8 cellular contexts compared by ENCODE assay signal in genomic region chr4:6673191-6673659, GRCh38. TPM values are rescaled to one million over a fixed set of nuclear protein-coding genes. Genes with fewer than 3 reads are reported as not detected.
DNase-seq lines count a peak whose midpoint lies in the region; ATAC-seq and TF ChIP-seq lines count a peak whose summit lies in the region.
"Not testable (repeated sequence)": the region's sequence is repeated elsewhere in the genome, so short reads cannot be mapped to it uniquely, and the experiment has no call there.

No MANE protein-coding gene starts in this region.

- POLR2A ChIA-PET in CD8-positive, alpha-beta T cell (lab: Charles Lee) = interaction anchor here (0.8 to 6.4 kb wide), 14 partner anchors 10 to 394 kb away, joined by 3 to 155 read pairs (median 16); partner anchors contain the start of genes BLOC1S4, GRPEL1, KIAA0232 and MAN2B2

- peaks cover 42% of the 10 kb centered on the region for H3K4me1 Mint-ChIP-seq in CD8-positive, alpha-beta T cell (ENCODE audit: low read depth)
- H3K4me1 Mint-ChIP-seq in activated T-helper 2 cell treated with anti-CD3 and anti-CD28 coated beads, Interferon-gamma antibody, Interleukin-2, Interleukin-4, amounts not matched to agents 10 μg/mL and 5 μg/mL and 100 μg/mL, durations not matched to agents 14 hours and 24 hours and 36 hours (ENCODE audit: low read depth) = peaks cover 37% of the 10 kb centered on the region
- peaks cover 52% of the 10 kb centered on the region for H3K4me1 Mint-ChIP-seq in stimulated activated naive CD8-positive, alpha-beta T cell treated with anti-CD3 and anti-CD28 coated beads, Interleukin-15, amount 100 ng/mL, for 72 hours

- CTCF ChIA-PET in CD8-positive, alpha-beta T cell (lab: Charles Lee) = interaction anchor here (0.6 to 5.8 kb wide), 13 partner anchors 9 to 398 kb away, joined by 3 to 114 read pairs (median 15); partner anchors contain the start of genes BLOC1S4, MRFAP1, MRFAP1L1 and S100P

- intact Hi-C loops in CD8-positive, alpha-beta T cell (cut with DNase I, micrococcal nuclease) = not testable (repeated sequence)
- intact Hi-C loops in activated T-helper 2 cell treated with anti-CD3 and anti-CD28 coated beads, Interferon-gamma antibody, Interleukin-2, Interleukin-4, amounts not matched to agents 10 μg/mL and 5 μg/mL and 100 μg/mL, durations not matched to agents 14 hours and 24 hours and 36 hours (cut with micrococcal nuclease) = loop anchor here (10.0 kb wide), 1 partner anchor 98 kb away; the partner anchor contains the start of gene MAN2B2

- peak in 4 of 7 experiments; percentile 27 to 56 (median 46) for DNase-seq in CD8-positive, alpha-beta T cell
- DNase-seq in LNCaP clone FGC (ENCODE audit: low read depth); SK-N-MC (ENCODE audit: low read depth, low spot score): not testable (repeated sequence)
- DNase-seq in activated T-helper 2 cell treated with anti-CD3 and anti-CD28 coated beads, Interferon-gamma antibody, Interleukin-2, Interleukin-4, amounts not matched to agents 10 μg/mL and 5 μg/mL and 100 μg/mL, durations not matched to agents 14 hours and 24 hours and 36 hours (ENCODE audit: low spot score) = peak; percentile 55
- peak; percentile 34 to 36 (median 35) for DNase-seq in effector memory CD4-positive, alpha-beta T cell
- peak; percentile 77 to 82 for DNase-seq in stimulated activated naive CD8-positive, alpha-beta T cell treated with anti-CD3 and anti-CD28 coated beads, Interleukin-15, amount 100 ng/mL, for 72 hours

- H3K9me3 Mint-ChIP-seq in CD8-positive, alpha-beta T cell; activated T-helper 2 cell treated with anti-CD3 and anti-CD28 coated beads, Interferon-gamma antibody, Interleukin-2, Interleukin-4, amounts not matched to agents 10 μg/mL and 5 μg/mL and 100 μg/mL, durations not matched to agents 14 hours and 24 hours and 36 hours; stimulated activated naive CD8-positive, alpha-beta T cell treated with anti-CD3 and anti-CD28 coated beads, Interleukin-15, amount 100 ng/mL, for 72 hours: not testable (repeated sequence)

- TF ChIP-seq CTCF in CD8-positive, alpha-beta T cell (IDR thresholded peaks at IDR 0.05); LNCaP clone FGC (IDR thresholded peaks at IDR 0.05; ENCODE audit: control insufficient read depth, extremely low read depth, insufficient read depth); neutrophil (IDR thresholded peaks at IDR 0.05): not testable (repeated sequence)

- ATAC-seq in CD8-positive, alpha-beta T cell = peak; percentile 3
- ATAC-seq in stimulated activated naive CD8-positive, alpha-beta T cell treated with anti-CD3 and anti-CD28 coated beads, Interleukin-15, amount 100 ng/mL, for 72 hours = peak; percentile 49

- peak overlapping the region; percentile 51 for H3K9ac ChIP-seq in SK-N-MC (ENCODE audit: insufficient read length)
- peak overlapping the region; percentile 75; the same call in 1 of the 2 replicates for H3K9ac ChIP-seq in iPS-20b (ENCODE audit: low read depth, low read length)

- H3K4me3 ChIP-seq in CD8-positive, alpha-beta T cell (ENCODE audit: low read depth, low read length) = peak overlapping the region; percentile 92
- H3K4me3 ChIP-seq in LNCaP clone FGC (ENCODE audit: low read depth, low read length) = peak overlapping the region; percentile 70
- peak overlapping the region; percentile 81 for H3K4me3 ChIP-seq in SK-N-MC
- peak overlapping the region; percentile 65 for H3K4me3 ChIP-seq in effector memory CD4-positive, alpha-beta T cell (ENCODE audit: insufficient read depth, low read depth, low read length, poor library complexity, severe bottlenecking)
- peak overlapping the region; percentile 75 for H3K4me3 ChIP-seq in iPS-20b (ENCODE audit: low read length)
- peak overlapping the region; percentile 86 to 89 for H3K4me3 ChIP-seq in neutrophil (ENCODE audit: low read depth in 1 of 2, low read length in 1 of 2)

- peak overlapping the region; percentile 99 for H3K4me3 Mint-ChIP-seq in CD8-positive, alpha-beta T cell
- H3K4me3 Mint-ChIP-seq in activated T-helper 2 cell treated with anti-CD3 and anti-CD28 coated beads, Interferon-gamma antibody, Interleukin-2, Interleukin-4, amounts not matched to agents 10 μg/mL and 5 μg/mL and 100 μg/mL, durations not matched to agents 14 hours and 24 hours and 36 hours (ENCODE audit: low read depth) = peak overlapping the region; percentile 92
- H3K4me3 Mint-ChIP-seq in stimulated activated naive CD8-positive, alpha-beta T cell treated with anti-CD3 and anti-CD28 coated beads, Interleukin-15, amount 100 ng/mL, for 72 hours = peak overlapping the region; percentile 76 to 85

- H3K27ac Mint-ChIP-seq in CD8-positive, alpha-beta T cell = peak overlapping the region; percentile 99
- H3K27ac Mint-ChIP-seq in activated T-helper 2 cell treated with anti-CD3 and anti-CD28 coated beads, Interferon-gamma antibody, Interleukin-2, Interleukin-4, amounts not matched to agents 10 μg/mL and 5 μg/mL and 100 μg/mL, durations not matched to agents 14 hours and 24 hours and 36 hours = peak overlapping the region; percentile 95
- peak overlapping the region; percentile 97 to 99 for H3K27ac Mint-ChIP-seq in stimulated activated naive CD8-positive, alpha-beta T cell treated with anti-CD3 and anti-CD28 coated beads, Interleukin-15, amount 100 ng/mL, for 72 hours

- H3K27ac ChIP-seq in CD8-positive, alpha-beta T cell (ENCODE audit: low read depth, low read length) = peak overlapping the region; percentile 78
- H3K27ac ChIP-seq in SK-N-MC (peak overlapping the region; percentile 74), neutrophil (peak overlapping the region; percentile 85)
- peak overlapping the region; percentile 61 for H3K27ac ChIP-seq in effector memory CD4-positive, alpha-beta T cell (ENCODE audit: insufficient read depth, low read length, poor library complexity, severe bottlenecking)
- H3K27ac ChIP-seq in iPS-20b (ENCODE audit: low read length) = not testable (repeated sequence)

- not testable (repeated sequence) for H3K9me3 ChIP-seq in CD8-positive, alpha-beta T cell (ENCODE audit: low read length); SK-N-MC (ENCODE audit: low read depth, low read length); effector memory CD4-positive, alpha-beta T cell (ENCODE audit: control insufficient read depth, low read length); iPS-20b (ENCODE audit: insufficient read depth, low read depth, low read length); neutrophil

- peaks cover 47% of the 10 kb centered on the region for H3K36me3 Mint-ChIP-seq in CD8-positive, alpha-beta T cell
- H3K36me3 Mint-ChIP-seq in activated T-helper 2 cell treated with anti-CD3 and anti-CD28 coated beads, Interferon-gamma antibody, Interleukin-2, Interleukin-4, amounts not matched to agents 10 μg/mL and 5 μg/mL and 100 μg/mL, durations not matched to agents 14 hours and 24 hours and 36 hours (ENCODE audit: low read depth) = peaks cover 38% of the 10 kb centered on the region

- not testable (repeated sequence) for H3K27me3 ChIP-seq in CD8-positive, alpha-beta T cell (ENCODE audit: insufficient read depth, low read length); effector memory CD4-positive, alpha-beta T cell (replicated peaks; ENCODE audit: control insufficient read depth, insufficient read depth, low read length, poor library complexity, severe bottlenecking); iPS-20b (ENCODE audit: insufficient read depth, low read length); neutrophil

- not testable (repeated sequence) for H3K36me3 ChIP-seq in CD8-positive, alpha-beta T cell (ENCODE audit: insufficient read depth, low read length); SK-N-MC (ENCODE audit: insufficient read depth, low read length); effector memory CD4-positive, alpha-beta T cell (ENCODE audit: control insufficient read depth, insufficient read depth, low read length); neutrophil
- peaks cover 23% of the 10 kb centered on the region for H3K36me3 ChIP-seq in iPS-20b (ENCODE audit: insufficient read depth, low read depth, low read length)

- H3K27me3 Mint-ChIP-seq in CD8-positive, alpha-beta T cell (ENCODE audit: low read depth); activated T-helper 2 cell treated with anti-CD3 and anti-CD28 coated beads, Interferon-gamma antibody, Interleukin-2, Interleukin-4, amounts not matched to agents 10 μg/mL and 5 μg/mL and 100 μg/mL, durations not matched to agents 14 hours and 24 hours and 36 hours (ENCODE audit: low read depth); stimulated activated naive CD8-positive, alpha-beta T cell treated with anti-CD3 and anti-CD28 coated beads, Interleukin-15, amount 100 ng/mL, for 72 hours: not testable (repeated sequence)

- peaks cover 32% of the 10 kb centered on the region for H3K4me1 ChIP-seq in CD8-positive, alpha-beta T cell (ENCODE audit: insufficient read depth, low read length)
- H3K4me1 ChIP-seq in effector memory CD4-positive, alpha-beta T cell (ENCODE audit: control insufficient read depth, insufficient read depth, low read length, poor library complexity, severe bottlenecking) = peaks cover 28% of the 10 kb centered on the region
- H3K4me1 ChIP-seq in iPS-20b (ENCODE audit: insufficient read depth, low read length) (peaks cover 10% of the 10 kb centered on the region; the same call in 1 of the 2 replicates), neutrophil (ENCODE audit: control insufficient read depth in 1 of 2, insufficient read depth in 1 of 2, low read depth in 1 of 2, low read length in 1 of 2) (peaks cover 43 to 44% of the 10 kb centered on the region in 2 experiments)

RNA-seq across cellular contexts. Expression of gene S100P, which starts 20.5 kb away (rescaled TPM):
- 1 to 10 TPM; 1.1 to 1.5 TPM for total RNA-seq in CD8-positive, alpha-beta T cell
- total RNA-seq in activated T-helper 2 cell treated with anti-CD3 and anti-CD28 coated beads, Interferon-gamma antibody, Interleukin-2, Interleukin-4, amounts not matched to agents 10 μg/mL and 5 μg/mL and 100 μg/mL, durations not matched to agents 14 hours and 24 hours and 36 hours = 3.4 and 5.8 TPM in 2 replicates

RNA-seq across cellular contexts. Expression of gene MRFAP1, which starts 32.7 kb away (rescaled TPM):
- 100 to 1,000 TPM; 177 to 183 TPM for total RNA-seq in CD8-positive, alpha-beta T cell
- total RNA-seq in activated T-helper 2 cell treated with anti-CD3 and anti-CD28 coated beads, Interferon-gamma antibody, Interleukin-2, Interleukin-4, amounts not matched to agents 10 μg/mL and 5 μg/mL and 100 μg/mL, durations not matched to agents 14 hours and 24 hours and 36 hours = 105 TPM in 2 replicates

RNA-seq across cellular contexts. Expression of gene MRFAP1L1, which starts 36.4 kb away (rescaled TPM):
- 10 to 100 TPM; 27.5 to 30.0 TPM for total RNA-seq in CD8-positive, alpha-beta T cell
- 46.6 and 49.6 TPM in 2 replicates for total RNA-seq in activated T-helper 2 cell treated with anti-CD3 and anti-CD28 coated beads, Interferon-gamma antibody, Interleukin-2, Interleukin-4, amounts not matched to agents 10 μg/mL and 5 μg/mL and 100 μg/mL, durations not matched to agents 14 hours and 24 hours and 36 hours

RNA-seq across cellular contexts. Expression of gene BLOC1S4, which starts 42.7 kb away (rescaled TPM):
- total RNA-seq in CD8-positive, alpha-beta T cell = 10 to 100 TPM; 29.7 to 30.7 TPM
- 18.2 and 20.8 TPM in 2 replicates for total RNA-seq in activated T-helper 2 cell treated with anti-CD3 and anti-CD28 coated beads, Interferon-gamma antibody, Interleukin-2, Interleukin-4, amounts not matched to agents 10 μg/mL and 5 μg/mL and 100 μg/mL, durations not matched to agents 14 hours and 24 hours and 36 hours
